Comparison of ENCODE assay signal across 9 cellular contexts in genomic region chr16:11052080-11052808, GRCh38.
DNase-seq lines count a peak whose midpoint lies in the region; ATAC-seq, FAIRE-seq and TF ChIP-seq lines count a peak whose summit lies in the region.
"Had no signal": no experiment of that assay in that cellular context is flagged by ENCODE, and none has a peak within 500 bp of the region (broad histone marks: within the 10 kb centered on the region; RNA-seq: fewer than 3 reads in every experiment).

No MANE protein-coding gene starts in this region.

- ATAC-seq in GM21737 (IDR thresholded peaks at IDR 0.05; ENCODE audit: unreplicated experiment), result peak; percentile 82
- ATAC-seq in GM12878, result peak; percentile 81

- H3K4me1 ChIP-seq in OCI-LY3 (ENCODE audit: low read length) (peaks cover 22% of the 10 kb centered on the region), GM12878 (ENCODE audit: control insufficient read depth, insufficient read depth, low read length) (peaks cover 25% of the 10 kb centered on the region), Caco-2 (peaks cover 7% of the 10 kb centered on the region; the same call in 1 of the 2 replicates)

- in situ Hi-C loops in GM12878 (cut with MboI), result no loop called here

- H3K4me2 ChIP-seq in OCI-LY3 (ENCODE audit: low read length), result peak overlapping the region; percentile 45
- H3K4me2 ChIP-seq in GM12878 (ENCODE audit: control insufficient read depth, insufficient read depth), result peak overlapping the region; percentile 59

- H3K27ac Mint-ChIP-seq in stimulated activated naive CD8-positive, alpha-beta T cell treated with anti-CD3 and anti-CD28 coated beads, Interleukin-15, Interleukin-2, amounts not matched to agents 100 ng/mL and 50 ng/mL, for 24 hours, result peak overlapping the region; percentile 95
- H3K27ac Mint-ChIP-seq in Caco-2 (ENCODE audit: unreplicated experiment), result no peak overlapping the region

- no peak overlapping the region for H3K9ac ChIP-seq in OCI-LY3 (ENCODE audit: low read length)
- peak overlapping the region; percentile 35; the same call in 1 of the 2 replicates for H3K9ac ChIP-seq in GM12878 (ENCODE audit: control insufficient read depth, insufficient read depth, low read length)

- no peak for TF ChIP-seq EP300 in GM12878 (IDR thresholded peaks at IDR 0.05; ENCODE audit: borderline replicate concordance in 1 of 2, control insufficient read depth in 1 of 2, low read depth in 2 of 2, low read length in 2 of 2)

- H3K9me3 ChIP-seq in OCI-LY3 (ENCODE audit: insufficient read depth, low read length), result no peaks in the 10 kb centered on the region
- H3K9me3 ChIP-seq in GM12878 (replicated peaks; ENCODE audit: control insufficient read depth, insufficient read depth, low read length), result no peaks in the 10 kb centered on the region
- H3K9me3 ChIP-seq in Caco-2, result no peaks in the 10 kb centered on the region
- H3K9me3 ChIP-seq: ovary had no signal

- H2AFZ ChIP-seq in OCI-LY3 (ENCODE audit: low read depth, low read length) (no peak overlapping the region), GM12878 (ENCODE audit: control insufficient read depth, low read depth, low read length) (no peak overlapping the region)

- intact Hi-C loops in GM12878 (cut with micrococcal nuclease; ENCODE audit: unreplicated experiment) (no loop called here), Caco-2 (cut with micrococcal nuclease; ENCODE audit: unreplicated experiment) (no loop called here)

- no peak for TF ChIP-seq POLR2A in GM12878 (IDR thresholded peaks at IDR 0.05; ENCODE audit: low read depth, low read length)

- DNase-seq in Daoy (ENCODE audit: low read depth) (peak; percentile 59), GM12878 (ENCODE audit: low read depth, low spot score) (peak; percentile 61), HuH-7 (ENCODE audit: low spot score) (no peak), Caco-2 (no peak), COLO668 (lab: John Stamatoyannopoulos, UW; ENCODE audit: unreplicated experiment) (no peak)

- H3K79me2 ChIP-seq in OCI-LY3 (ENCODE audit: low read length) (no peaks in the 10 kb centered on the region), GM12878 (ENCODE audit: control insufficient read depth, insufficient read depth, low read length) (no peaks in the 10 kb centered on the region)

- H3K36me3 ChIP-seq in OCI-LY3 (replicated peaks; ENCODE audit: low read depth, low read length) (peaks cover 6% of the 10 kb centered on the region), GM12878 (ENCODE audit: control insufficient read depth in 2 of 2, insufficient read depth in 2 of 2, low read length in 1 of 2) (peaks cover 6 to 8% of the 10 kb centered on the region in 2 experiments; a peak in 3 of 4 replicates), Caco-2 (ENCODE audit: control insufficient read depth, insufficient read depth, low read length) (no peaks in the 10 kb centered on the region)
- H3K36me3 ChIP-seq: ovary had no signal

- H3K9me3 Mint-ChIP-seq in stimulated activated naive CD8-positive, alpha-beta T cell treated with anti-CD3 and anti-CD28 coated beads, Interleukin-15, Interleukin-2, amounts not matched to agents 100 ng/mL and 50 ng/mL, for 24 hours, result no peaks in the 10 kb centered on the region
- H3K9me3 Mint-ChIP-seq in Caco-2 (ENCODE audit: unreplicated experiment), result no peaks in the 10 kb centered on the region

- H3K4me3 ChIP-seq in OCI-LY3 (ENCODE audit: low read length) (no peak overlapping the region), GM12878 (no peak overlapping the region), Caco-2 (ENCODE audit: low read depth, low read length) (no peak overlapping the region)
- H3K4me3 ChIP-seq: ovary had no signal

- no peaks in the 10 kb centered on the region for H4K20me1 ChIP-seq in OCI-LY3 (ENCODE audit: insufficient read depth, low read length)
- no peaks in the 10 kb centered on the region for H4K20me1 ChIP-seq in GM12878 (ENCODE audit: control insufficient read depth, insufficient read depth)

- CTCF ChIA-PET in GM12878 (lab: Yijun Ruan, JAX) (interaction anchor here (1.0 kb wide), 1 partner anchor 344 kb away, joined by 3 read pairs; no protein-coding TSS in a partner anchor), Caco-2 (lab: Charles Lee) (no interaction called here)

- POLR2A ChIA-PET in GM12878 (lab: Charles Lee) (interaction anchor here (0.7 kb wide), 1 partner anchor 26 kb away, joined by 4 read pairs; no protein-coding TSS in a partner anchor), Caco-2 (lab: Charles Lee) (no interaction called here)

- no peaks in the 10 kb centered on the region for H3K27me3 ChIP-seq in OCI-LY3 (ENCODE audit: low read depth, low read length)
- no peaks in the 10 kb centered on the region for H3K27me3 ChIP-seq in GM12878 (replicated peaks in 1 of 2; ENCODE audit: control insufficient read depth in 2 of 2, insufficient read depth in 2 of 2, low read length in 1 of 2)
- no peaks in the 10 kb centered on the region for H3K27me3 ChIP-seq in Caco-2 (replicated peaks; ENCODE audit: control insufficient read depth, insufficient read depth, low read length)
- H3K27me3 ChIP-seq: ovary had no signal

- SMC1A ChIA-PET in GM12878 (lab: Charles Lee; ENCODE audit: uncharacterized antibody, unreplicated experiment), result interaction anchor here (0.6 to 1.4 kb wide), 6 partner anchors 10 to 149 kb away, joined by 3 to 5 read pairs (median 3); no protein-coding TSS in a partner anchor

- H3K4me3 Mint-ChIP-seq in stimulated activated naive CD8-positive, alpha-beta T cell treated with anti-CD3 and anti-CD28 coated beads, Interleukin-15, Interleukin-2, amounts not matched to agents 100 ng/mL and 50 ng/mL, for 24 hours, result peak overlapping the region; percentile 72
- no peak overlapping the region for H3K4me3 Mint-ChIP-seq in Caco-2 (ENCODE audit: unreplicated experiment)

- H3K27ac ChIP-seq in OCI-LY3 (ENCODE audit: low read length), result no peak overlapping the region
- H3K27ac ChIP-seq in GM12878 (ENCODE audit: control insufficient read depth, insufficient read depth), result peak overlapping the region; percentile 18; the same call in 1 of the 2 replicates
- H3K27ac ChIP-seq: ovary had no signal

- peak; percentile 81 for FAIRE-seq in GM12878 (lab: Jason Lieb, UNC)

- under 1% methylated on average over 12 of the region's 12 CpGs for WGBS in GM12878 (ENCODE audit: insufficient coverage, insufficient replicate concordance, low lambda C conversion rate, missing lambda C conversion rate)

- H3K36me3 Mint-ChIP-seq in stimulated activated naive CD8-positive, alpha-beta T cell treated with anti-CD3 and anti-CD28 coated beads, Interleukin-15, Interleukin-2, amounts not matched to agents 100 ng/mL and 50 ng/mL, for 24 hours (ENCODE audit: low read depth), result peaks cover 60% of the 10 kb centered on the region
- H3K36me3 Mint-ChIP-seq in Caco-2 (ENCODE audit: insufficient read depth, unreplicated experiment), result peaks cover 12% of the 10 kb centered on the region

- H3K27me3 Mint-ChIP-seq in stimulated activated naive CD8-positive, alpha-beta T cell treated with anti-CD3 and anti-CD28 coated beads, Interleukin-15, Interleukin-2, amounts not matched to agents 100 ng/mL and 50 ng/mL, for 24 hours, result no peaks in the 10 kb centered on the region
- H3K27me3 Mint-ChIP-seq in Caco-2 (ENCODE audit: insufficient read depth, unreplicated experiment), result no peaks in the 10 kb centered on the region

- BruUV-seq in GM12878 (replicated peaks; lab: Mats Ljungman, UMichigan) (no TSS peak), Caco-2 (replicated peaks; lab: Mats Ljungman, UMichigan) (no TSS peak)

- RAD21 ChIA-PET in GM12878 (lab: Charles Lee; ENCODE audit: unreplicated experiment), result interaction anchor here (0.8 to 1.4 kb wide), 5 partner anchors 43 to 304 kb away, joined by 3 to 4 read pairs (median 3); no protein-coding TSS in a partner anchor

- TF ChIP-seq RAD21 in GM12878 (IDR thresholded peaks at IDR 0.05; ENCODE audit: insufficient read depth, low read depth, low read length), result 0 out of 2 replicates have a peak, but pooled peaks have one; percentile 9

- TF ChIP-seq CTCF in OCI-LY3 (IDR thresholded peaks at IDR 0.05; ENCODE audit: low read depth, low read length) (no peak), GM12878 (IDR thresholded peaks at IDR 0.05 in 2 of 3, conservative IDR thresholded peaks at IDR 0.05 in 1 of 3; ENCODE audit: control insufficient read depth in 2 of 3, extremely low read depth in 1 of 3, insufficient read depth in 1 of 3, low read depth in 3 of 3, low read length in 3 of 3) (0 out of 6 replicates have a peak, but pooled peaks of 1 of the 3 experiments have one; percentile 5), Caco-2 (IDR thresholded peaks at IDR 0.05; ENCODE audit: insufficient read depth in 1 of 2, low read depth in 1 of 2, low read length in 1 of 2, severe bottlenecking in 1 of 2, unreplicated experiment in 1 of 2) (no peak)

- peaks cover 79% of the 10 kb centered on the region for H3K4me1 Mint-ChIP-seq in stimulated activated naive CD8-positive, alpha-beta T cell treated with anti-CD3 and anti-CD28 coated beads, Interleukin-15, Interleukin-2, amounts not matched to agents 100 ng/mL and 50 ng/mL, for 24 hours (ENCODE audit: low read depth)
- H3K4me1 Mint-ChIP-seq in Caco-2 (ENCODE audit: low read depth, unreplicated experiment), result peaks cover 12% of the 10 kb centered on the region

TF ChIP-seq in GM12878, 131 proteins besides CTCF, POLR2A, EP300 and RAD21 (continues in another document):
- TF ChIP-seq CHD1 (IDR thresholded peaks at IDR 0.05; ENCODE audit: low read depth, low read length), result no peak
- TF ChIP-seq MTA3 (IDR thresholded peaks at IDR 0.05; ENCODE audit: borderline replicate concordance, low read length), result no peak; the same call in 1 of the 2 replicates
- TF ChIP-seq RUNX3 (IDR thresholded peaks at IDR 0.05; ENCODE audit: low read length), result peak; percentile 96
- TF ChIP-seq MAX (IDR thresholded peaks at IDR 0.05; ENCODE audit: low read depth, low read length), result no peak
- TF ChIP-seq ATF3 (IDR thresholded peaks at IDR 0.05; ENCODE audit: borderline replicate concordance, extremely low read depth, low read depth, low read length), result no peak
- 0 out of 2 replicates have a peak, but pooled peaks have one; percentile 6 for TF ChIP-seq CREB1 (IDR thresholded peaks at IDR 0.05; ENCODE audit: low read depth)

Comparison
In these comparisons a context has a peak if more than half of its experiments do, and no peak if none do; other contexts are left out.
1. DNase-seq: peak in Daoy (single experiment) and GM12878 (single experiment); none in HuH-7 (single experiment), Caco-2 (0 of 2) and COLO668 (single experiment).